Comparison of ENCODE assay signal across 25 cellular contexts in the genomic region with DNA sequence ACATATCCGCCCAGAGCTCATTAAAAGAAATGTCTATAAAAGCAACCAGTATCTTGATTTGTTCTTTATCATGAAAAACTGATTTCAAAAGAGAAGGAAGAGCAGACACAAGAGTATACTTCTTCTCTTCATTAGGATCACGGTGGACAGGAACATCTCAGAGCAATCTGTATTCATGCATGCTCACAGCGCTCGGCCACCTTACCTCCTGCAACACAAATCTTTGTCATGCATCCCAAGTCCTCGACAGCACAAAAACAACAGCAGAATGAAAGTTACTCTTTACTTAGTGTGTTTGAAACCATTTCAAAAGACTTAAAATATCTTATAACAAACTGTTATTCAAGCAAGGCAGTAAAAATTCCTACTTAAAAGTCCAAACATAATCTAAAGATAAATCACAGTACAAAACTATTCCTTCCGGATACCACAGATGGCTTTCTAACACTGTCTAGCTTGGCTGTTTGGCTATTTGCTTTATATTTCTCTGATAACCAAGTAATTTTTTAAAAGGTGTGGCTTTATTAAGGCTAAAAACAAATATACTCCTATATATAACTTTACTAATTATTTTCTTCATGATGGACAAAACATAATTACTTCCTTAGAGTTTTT.
DNase-seq lines count a peak whose midpoint lies in the region; ATAC-seq and TF ChIP-seq lines count a peak whose summit lies in the region.
"Had no signal": no experiment of that assay in that cellular context is flagged by ENCODE, and none has a peak within 500 bp of the region (broad histone marks: within the 10 kb centered on the region; RNA-seq: fewer than 3 reads in every experiment).

No MANE protein-coding gene starts in this region.

- H3K27ac Mint-ChIP-seq in Caco-2 (ENCODE audit: unreplicated experiment) (peak overlapping the region; percentile 81), nephron (peak overlapping the region in 2 of 3 experiments; percentile 76 to 80)
- H3K27ac Mint-ChIP-seq in activated naive CD8-positive, alpha-beta T cell treated with anti-CD3 and anti-CD28 coated beads, Interleukin-2, amount 50 U/mL, for 24 hours = peak overlapping the region; percentile 82
- H3K27ac Mint-ChIP-seq: activated CD4-positive, alpha-beta T cell treated with anti-CD3 and anti-CD28 coated beads, Interleukin-2, amount 10 ng/mL, durations not matched to agents 7 days and 5 days; CD4-positive, alpha-beta T cell; natural killer cell treated with Interleukin-12 subunit alpha and Interleukin-12 subunit beta and Interleukin-15 and Interleukin-18, amount 100 ng/mL, for 72 hours; T-helper 2 cell treated with Interferon-gamma antibody and Interleukin-4, amounts not matched to agents 5 μg/mL and 100 μg/mL, for 36 hours had no signal

- H3K9me3 Mint-ChIP-seq in Caco-2 (ENCODE audit: unreplicated experiment) (peaks cover 10% of the 10 kb centered on the region), nephron (no peaks in the 10 kb centered on the region)
- H3K9me3 Mint-ChIP-seq in activated naive CD8-positive, alpha-beta T cell treated with anti-CD3 and anti-CD28 coated beads, Interleukin-2, amount 50 U/mL, for 24 hours = peaks cover 10% of the 10 kb centered on the region
- H3K9me3 Mint-ChIP-seq: CD4-positive, alpha-beta T cell; natural killer cell treated with Interleukin-12 subunit alpha and Interleukin-12 subunit beta and Interleukin-15 and Interleukin-18, amount 100 ng/mL, for 72 hours had no signal

- H3K9me3 ChIP-seq in Caco-2 = no peaks in the 10 kb centered on the region
- H3K9me3 ChIP-seq: adrenal gland, HAP-1, lower lobe of right lung, mucosa of descending colon, upper lobe of left lung had no signal

- CTCF ChIA-PET in Caco-2 (lab: Charles Lee) = no interaction called here

- intact Hi-C loops in Caco-2 (cut with micrococcal nuclease; ENCODE audit: unreplicated experiment) = loop anchor here (1.0 kb wide), 1 partner anchor 8 kb away; no protein-coding TSS in a partner anchor
- intact Hi-C loops in head of caudate nucleus (cut with DNase I) = no loop called here

- H3K27me3 ChIP-seq in Caco-2 (replicated peaks; ENCODE audit: control insufficient read depth, insufficient read depth, low read length) = no peaks in the 10 kb centered on the region
- H3K27me3 ChIP-seq: adrenal gland, brain microvascular endothelial cell, upper lobe of left lung had no signal

- POLR2A ChIA-PET in Caco-2 (lab: Charles Lee) = no interaction called here

- H3K36me3 Mint-ChIP-seq in Caco-2 (ENCODE audit: insufficient read depth, unreplicated experiment) = peaks cover 86% of the 10 kb centered on the region
- peaks cover 79% of the 10 kb centered on the region for H3K36me3 Mint-ChIP-seq in activated naive CD8-positive, alpha-beta T cell treated with anti-CD3 and anti-CD28 coated beads, Interleukin-2, amount 50 U/mL, for 24 hours (ENCODE audit: low read depth)
- peaks cover 30% of the 10 kb centered on the region for H3K36me3 Mint-ChIP-seq in nephron (ENCODE audit: low read depth)
- H3K36me3 Mint-ChIP-seq: natural killer cell treated with Interleukin-12 subunit alpha and Interleukin-12 subunit beta and Interleukin-15 and Interleukin-18, amount 100 ng/mL, for 72 hours had no signal

- peaks cover 73% of the 10 kb centered on the region for H3K4me1 Mint-ChIP-seq in Caco-2 (ENCODE audit: low read depth, unreplicated experiment)
- peaks cover 78% of the 10 kb centered on the region for H3K4me1 Mint-ChIP-seq in activated naive CD8-positive, alpha-beta T cell treated with anti-CD3 and anti-CD28 coated beads, Interleukin-2, amount 50 U/mL, for 24 hours
- H3K4me1 Mint-ChIP-seq in nephron = peaks cover 30% of the 10 kb centered on the region

- H3K4me3 Mint-ChIP-seq in Caco-2 (ENCODE audit: unreplicated experiment) (peak overlapping the region; percentile 53), nephron (no peak overlapping the region)
- peak overlapping the region; percentile 69 for H3K4me3 Mint-ChIP-seq in activated naive CD8-positive, alpha-beta T cell treated with anti-CD3 and anti-CD28 coated beads, Interleukin-2, amount 50 U/mL, for 24 hours
- H3K4me3 Mint-ChIP-seq: activated CD4-positive, alpha-beta T cell treated with anti-CD3 and anti-CD28 coated beads, Interleukin-2, amount 10 ng/mL, durations not matched to agents 7 days and 5 days; CD4-positive, alpha-beta T cell; natural killer cell treated with Interleukin-12 subunit alpha and Interleukin-12 subunit beta and Interleukin-15 and Interleukin-18, amount 100 ng/mL, for 72 hours; T-helper 2 cell treated with Interferon-gamma antibody and Interleukin-4, amounts not matched to agents 5 μg/mL and 100 μg/mL, for 36 hours had no signal

- H3K4me3 ChIP-seq in Caco-2 (ENCODE audit: low read depth, low read length) (no peak overlapping the region), GM12865 (ENCODE audit: low read depth, low read length) (peak overlapping the region; percentile 51)
- H3K4me3 ChIP-seq: adrenal gland, HAP-1, lower lobe of right lung, mucosa of descending colon, skin epidermis, upper lobe of left lung had no signal

- TF ChIP-seq CTCF in Caco-2 (IDR thresholded peaks at IDR 0.05; ENCODE audit: insufficient read depth in 1 of 2, low read depth in 1 of 2, low read length in 1 of 2, severe bottlenecking in 1 of 2, unreplicated experiment in 1 of 2) = no peak
- TF ChIP-seq CTCF in GM12865 (IDR thresholded peaks at IDR 0.05; ENCODE audit: insufficient read depth, low read depth, low read length, missing control alignments) = no peak
- no peak for TF ChIP-seq CTCF in nephron (IDR thresholded peaks at IDR 0.05; ENCODE audit: unreplicated experiment in 3 of 3)

- ATAC-seq in activated naive CD8-positive, alpha-beta T cell treated with anti-CD3 and anti-CD28 coated beads, Interleukin-2, amount 50 U/mL, for 24 hours = no peak
- ATAC-seq in HG03196 (IDR thresholded peaks at IDR 0.05; ENCODE audit: unreplicated experiment) = no peak
- ATAC-seq: lower lobe of right lung; mucosa of descending colon; natural killer cell treated with Interleukin-12 subunit alpha and Interleukin-12 subunit beta and Interleukin-15 and Interleukin-18, amount 100 ng/mL, for 72 hours; PC-3; Right ventricle myocardium inferior had no signal

- peaks cover 5% of the 10 kb centered on the region for H3K36me3 ChIP-seq in Caco-2 (ENCODE audit: control insufficient read depth, insufficient read depth, low read length)
- H3K36me3 ChIP-seq: HAP-1 had no signal

- DNase-seq in Caco-2 (peak in 1 of 2 experiments; percentile 41), GM12865 (ENCODE audit: low read depth) (no peak), G401 (ENCODE audit: low spot score) (no peak), head of caudate nucleus (no peak)
- DNase-seq in activated naive CD8-positive, alpha-beta T cell treated with anti-CD3 and anti-CD28 coated beads, Interleukin-2, amount 50 U/mL, for 24 hours = no peak
- DNase-seq: activated CD4-positive, alpha-beta T cell treated with anti-CD3 and anti-CD28 coated beads, Interleukin-2, amount 10 ng/mL, durations not matched to agents 7 days and 5 days; adrenal gland; brain microvascular endothelial cell; CD4-positive, alpha-beta T cell; kidney glomerular epithelial cell; lower lobe of right lung; mucosa of descending colon; NCI-H1092 treated with DMSO at 0.1 percent for 48 hours; NCI-H187 treated with DMSO at 0.1 percent for 48 hours; NCI-H2171 treated with DMSO at 0.1 percent for 48 hours; NCI-H524; PC-3; upper lobe of left lung had no signal

- BruUV-seq in Caco-2 (replicated peaks; lab: Mats Ljungman, UMichigan) = no TSS peak

- in situ Hi-C loops in G401 (cut with HindIII; ENCODE audit: low sequenced_read_pairs) = no loop called here

- H3K27me3 Mint-ChIP-seq in Caco-2 (ENCODE audit: insufficient read depth, unreplicated experiment) = no peaks in the 10 kb centered on the region
- H3K27me3 Mint-ChIP-seq in activated naive CD8-positive, alpha-beta T cell treated with anti-CD3 and anti-CD28 coated beads, Interleukin-2, amount 50 U/mL, for 24 hours = no peaks in the 10 kb centered on the region
- H3K27me3 Mint-ChIP-seq in nephron (ENCODE audit: low read depth) = no peaks in the 10 kb centered on the region
- H3K27me3 Mint-ChIP-seq: activated CD4-positive, alpha-beta T cell treated with anti-CD3 and anti-CD28 coated beads, Interleukin-2, amount 10 ng/mL, durations not matched to agents 7 days and 5 days; CD4-positive, alpha-beta T cell; natural killer cell treated with Interleukin-12 subunit alpha and Interleukin-12 subunit beta and Interleukin-15 and Interleukin-18, amount 100 ng/mL, for 72 hours had no signal

- H3K4me1 ChIP-seq in Caco-2 = peaks cover 79% of the 10 kb centered on the region
- H3K4me1 ChIP-seq: HAP-1, lower lobe of right lung, upper lobe of left lung had no signal

Comparison
In these comparisons a context has a peak if more than half of its experiments do, and no peak if none do; other contexts are left out.
1. H3K4me3 Mint-ChIP-seq: peak in Caco-2 (single experiment) and activated naive CD8-positive, alpha-beta T cell treated with anti-CD3 and anti-CD28 coated beads, Interleukin-2, amount 50 U/mL, for 24 hours (single experiment); none in nephron (0 of 3).
2. Peak in every context shown above with its lines, with median percentiles within 50 percentile points of each other: H3K27ac Mint-ChIP-seq.